Comparison of ENCODE assay signal across 8 cellular contexts in genomic region chr10:89700914-89701237, GRCh38. TPM values are rescaled to one million over a fixed set of nuclear protein-coding genes. Genes with fewer than 3 reads are reported as not detected.
DNase-seq lines count a peak whose midpoint lies in the region; ATAC-seq and TF ChIP-seq lines count a peak whose summit lies in the region.

No MANE protein-coding gene starts in this region.

- no peak for DNase-seq in CD4-positive, alpha-beta memory T cell
- DNase-seq in Panc1 (ENCODE audit: low read depth, low spot score): no peak
- DNase-seq in epithelial cell of esophagus (ENCODE audit: low read depth): no peak
- no peak for DNase-seq in osteoblast (ENCODE audit: insufficient read length, low spot score, missing footprints)
- no peak for DNase-seq in DMS 273 treated with DMSO at 0.1 percent for 48 hours (lab: John Stamatoyannopoulos, UW)

- H3K36me3 ChIP-seq in CD4-positive, alpha-beta memory T cell (ENCODE audit: insufficient read depth, low read length): no peaks in the 10 kb centered on the region
- H3K36me3 ChIP-seq in Panc1 (ENCODE audit: control insufficient read depth, insufficient read depth, low read length) (no peaks in the 10 kb centered on the region; the same call in 1 of the 2 replicates), osteoblast (ENCODE audit: insufficient read depth, low read length) (no peaks in the 10 kb centered on the region)

- peak overlapping the region; percentile 75 for H3K27ac ChIP-seq in CD4-positive, alpha-beta memory T cell (ENCODE audit: low read depth, low read length)
- peak overlapping the region; percentile 96 for H3K27ac ChIP-seq in Panc1 (ENCODE audit: low read length)
- peak overlapping the region; percentile 71 for H3K27ac ChIP-seq in osteoblast (ENCODE audit: low read depth, low read length)

- POLR2A ChIA-PET in CD4-positive, alpha-beta memory T cell (lab: Charles Lee; ENCODE audit: partially characterized antibody): interaction anchor here (0.6 to 1.8 kb wide), 18 partner anchors 10 to 1171 kb away, joined by 3 to 13 read pairs (median 5); partner anchors contain the start of genes IFIT1, IFIT2, IFIT5 and LIPA
- POLR2A ChIA-PET in Panc1 (lab: Charles Lee): interaction anchor here (0.7 kb wide), 1 partner anchor 342 kb away, joined by 3 read pairs; no protein-coding TSS in a partner anchor

- H3K4me1 ChIP-seq in CD4-positive, alpha-beta memory T cell (ENCODE audit: insufficient read depth, low read length): peaks cover 29% of the 10 kb centered on the region
- H3K4me1 ChIP-seq in Panc1 (ENCODE audit: control insufficient read depth, insufficient read depth, low read length) (peaks cover 19% of the 10 kb centered on the region), osteoblast (ENCODE audit: insufficient read depth, low read length) (peaks cover 16% of the 10 kb centered on the region)

- peak overlapping the region; percentile 89 for H3K4me2 ChIP-seq in osteoblast (ENCODE audit: insufficient read depth, low read length)

- no peaks in the 10 kb centered on the region for H3K9me3 ChIP-seq in CD4-positive, alpha-beta memory T cell (ENCODE audit: control insufficient read depth in 1 of 2, low read length in 2 of 2)
- H3K9me3 ChIP-seq in Panc1 (ENCODE audit: control insufficient read depth, insufficient read depth, low read depth, low read length) (no peaks in the 10 kb centered on the region), osteoblast (ENCODE audit: low read depth, low read length) (no peaks in the 10 kb centered on the region)

- intact Hi-C loops in CD4-positive, alpha-beta memory T cell (cut with micrococcal nuclease): loop anchor here (1.0 to 10.0 kb wide), 8 partner anchors 57 to 1838 kb away; partner anchors contain the start of genes FAS, IFIT5, KLLN and LIPA
- intact Hi-C loops in Panc1 (cut with micrococcal nuclease; ENCODE audit: unreplicated experiment): loop anchor here (2.0 to 5.0 kb wide), 2 partner anchors 56 to 279 kb away; partner anchors contain the start of gene PANK1

- peak overlapping the region; percentile 97 to 99 (median 99) for H3K27ac Mint-ChIP-seq in CD4-positive, alpha-beta memory T cell

- ATAC-seq in Panc1: peak; percentile 68
- ATAC-seq in GM18868 (IDR thresholded peaks at IDR 0.05; ENCODE audit: unreplicated experiment): no peak
- no peak for ATAC-seq in HG03354 (IDR thresholded peaks at IDR 0.05; ENCODE audit: poor library complexity, severe bottlenecking, unreplicated experiment)
- no peak for ATAC-seq in GM19023 (IDR thresholded peaks at IDR 0.05; ENCODE audit: unreplicated experiment)

- peak overlapping the region; percentile 96 for H2AFZ ChIP-seq in osteoblast (ENCODE audit: low read length)

- H3K4me1 Mint-ChIP-seq in CD4-positive, alpha-beta memory T cell: peaks cover 16 to 47% (median 28%) of the 10 kb centered on the region in 4 donors

- peaks cover 0 to 6% of the 10 kb centered on the region in 2 donors for H3K36me3 Mint-ChIP-seq in CD4-positive, alpha-beta memory T cell

- H3K27me3 Mint-ChIP-seq in CD4-positive, alpha-beta memory T cell: no peaks in the 10 kb centered on the region

- BruUV-seq in Panc1 (replicated peaks; lab: Mats Ljungman, UMichigan): TSS peak; percentile 92

- peak overlapping the region; percentile 74 to 99 for H3K4me3 ChIP-seq in CD4-positive, alpha-beta memory T cell (ENCODE audit: low read length in 2 of 2)
- H3K4me3 ChIP-seq in Panc1 (ENCODE audit: low read depth in 2 of 2, low read length in 2 of 2) (peak overlapping the region; percentile 70 to 86), epithelial cell of esophagus (ENCODE audit: low read length) (peak overlapping the region; percentile 94), osteoblast (ENCODE audit: insufficient read depth, low read length) (peak overlapping the region; percentile 87)

- no peaks in the 10 kb centered on the region for H4K20me1 ChIP-seq in osteoblast (ENCODE audit: insufficient read depth, low read length)

- TF ChIP-seq CTCF in Panc1 (IDR thresholded peaks at IDR 0.05) (no peak), epithelial cell of esophagus (IDR thresholded peaks at IDR 0.05; ENCODE audit: insufficient read depth, low read depth, low read length, missing control alignments) (no peak), osteoblast (IDR thresholded peaks at IDR 0.05; ENCODE audit: extremely low read depth, low read depth, low read length) (no peak)

- in situ Hi-C loops in Panc1 (cut with HindIII; ENCODE audit: low pct_unique_long_range_greater_than_20kb, low sequenced_read_pairs): no loop called here

- H3K27me3 ChIP-seq in CD4-positive, alpha-beta memory T cell (ENCODE audit: insufficient read depth, low read length): no peaks in the 10 kb centered on the region
- H3K27me3 ChIP-seq in Panc1 (ENCODE audit: control insufficient read depth, insufficient read depth, low read length): no peaks in the 10 kb centered on the region
- no peaks in the 10 kb centered on the region for H3K27me3 ChIP-seq in osteoblast (ENCODE audit: insufficient read depth, low read length)

- H3K79me2 ChIP-seq in osteoblast (ENCODE audit: insufficient read depth, low read length): peaks cover 45% of the 10 kb centered on the region

- peak overlapping the region; percentile 97 to 99 (median 99) for H3K4me3 Mint-ChIP-seq in CD4-positive, alpha-beta memory T cell

- CTCF ChIA-PET in CD4-positive, alpha-beta memory T cell (lab: Charles Lee; ENCODE audit: partially characterized antibody): interaction anchor here (1.0 to 1.8 kb wide), 6 partner anchors 10 to 138 kb away, joined by 3 to 8 read pairs (median 4); no protein-coding TSS in a partner anchor
- CTCF ChIA-PET in Panc1 (lab: Charles Lee): no interaction called here

- H3K9me3 Mint-ChIP-seq in CD4-positive, alpha-beta memory T cell: no peaks in the 10 kb centered on the region

RNA-seq across cellular contexts. Expression of gene KIF20B, which starts 0.5 kb away (rescaled TPM):
- 10 to 100 TPM; 20.7 to 21.4 TPM for total RNA-seq in CD4-positive, alpha-beta memory T cell
- polyA plus RNA-seq in CD4-positive, alpha-beta memory T cell: 10 to 100 TPM in 1 of 2 donors, 1 to 10 TPM in 1; 8.0 to 15.8 TPM
- 48.1 TPM for total RNA-seq in Panc1 (2021; ENCODE audit: unreplicated experiment)
- 3.7 TPM for polyA plus RNA-seq in Panc1 (2012; ENCODE audit: insufficient read length)
- 4.7 and 5.6 TPM in 2 replicates for total RNA-seq in osteoblast

RNA-seq across cellular contexts. Expression of gene PANK1, which starts 55.8 kb away (rescaled TPM):
- 1 to 10 TPM; 4.3 to 4.5 TPM for total RNA-seq in CD4-positive, alpha-beta memory T cell
- polyA plus RNA-seq in CD4-positive, alpha-beta memory T cell: 1 to 10 TPM; 1.6 to 1.9 TPM
- total RNA-seq in Panc1 (2021; ENCODE audit: unreplicated experiment): 11.0 TPM
- 4.7 TPM for polyA plus RNA-seq in Panc1 (2012; ENCODE audit: insufficient read length)
- total RNA-seq in osteoblast: 5.8 and 9.7 TPM in 2 replicates
